20 cellular contexts compared by ENCODE assay signal in the genomic region with DNA sequence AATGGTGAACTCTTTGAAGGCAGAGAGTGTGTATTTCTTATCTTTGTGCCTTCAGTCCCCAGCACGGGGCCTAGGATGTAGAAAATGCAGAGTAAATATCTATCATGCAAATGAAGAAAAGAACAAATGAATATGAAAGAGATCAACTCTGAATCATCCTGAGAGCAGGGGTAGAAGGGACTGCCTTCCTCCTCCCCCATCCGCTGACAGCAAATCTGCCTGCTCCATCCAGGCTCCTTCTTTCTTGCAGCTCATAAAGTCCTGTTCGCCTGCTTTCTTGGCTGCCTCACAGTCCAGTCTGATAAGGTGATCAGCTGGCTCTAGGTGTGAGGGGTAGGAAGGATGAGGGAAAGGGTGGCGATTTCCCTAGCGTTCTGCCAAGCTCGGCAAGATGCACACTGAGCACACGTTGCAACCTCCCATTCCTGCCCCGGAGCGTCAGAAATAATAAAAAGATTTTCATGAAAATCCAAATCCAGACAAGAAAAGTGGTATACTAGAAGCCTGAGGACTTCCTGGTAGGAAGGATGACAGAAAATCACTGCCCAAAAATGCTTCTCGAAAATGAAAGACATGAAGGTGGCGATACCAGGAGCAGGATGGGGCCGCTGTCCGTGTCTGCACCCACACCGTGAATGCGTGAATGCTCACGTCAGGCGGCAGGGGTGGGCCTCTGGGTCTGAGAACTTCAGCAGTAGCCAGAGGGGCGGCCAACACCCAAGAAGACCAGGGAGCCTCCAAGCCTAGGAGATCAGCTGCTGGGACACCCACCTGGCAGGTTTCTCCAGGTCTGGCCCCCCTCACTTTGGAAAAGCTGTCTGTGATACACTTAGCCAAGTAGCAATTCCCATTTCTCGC.
DNase-seq lines count a peak whose midpoint lies in the region; ATAC-seq and TF ChIP-seq lines count a peak whose summit lies in the region.
"Had no signal": no experiment of that assay in that cellular context is flagged by ENCODE, and none has a peak within 500 bp of the region (broad histone marks: within the 10 kb centered on the region; RNA-seq: fewer than 3 reads in every experiment).

No MANE protein-coding gene starts in this region.

- POLR2A ChIA-PET in Caco-2 (lab: Charles Lee): no interaction called here
- POLR2A ChIA-PET in CD8-positive, alpha-beta T cell (lab: Charles Lee): no interaction called here

- H4K20me1 ChIP-seq in H9 (ENCODE audit: control insufficient read depth, insufficient read depth, insufficient read length): no peaks in the 10 kb centered on the region

- H4K91ac ChIP-seq in H9 (ENCODE audit: insufficient read length, low read depth, low read length): no peak overlapping the region

- H3K23ac ChIP-seq in H9 (ENCODE audit: insufficient read length, low read depth, low read length): no peak overlapping the region

- BruUV-seq in Caco-2 (replicated peaks; lab: Mats Ljungman, UMichigan): no TSS peak

- H3K27me3 Mint-ChIP-seq in Caco-2 (ENCODE audit: insufficient read depth, unreplicated experiment) (no peaks in the 10 kb centered on the region), H9 (ENCODE audit: low read depth) (no peaks in the 10 kb centered on the region; the same call in 1 of the 2 replicates), osteocyte (ENCODE audit: unreplicated experiment) (no peaks in the 10 kb centered on the region)
- no peaks in the 10 kb centered on the region for H3K27me3 Mint-ChIP-seq in CD8-positive, alpha-beta T cell (ENCODE audit: low read depth)

- no peak overlapping the region for H2BK120ac ChIP-seq in H9 (ENCODE audit: low read depth, low read length, poor library complexity, severe bottlenecking)

- no peaks in the 10 kb centered on the region for H3K9me3 ChIP-seq in Caco-2
- no peaks in the 10 kb centered on the region for H3K9me3 ChIP-seq in H9 (ENCODE audit: control insufficient read depth, low read depth, low read length)
- no peaks in the 10 kb centered on the region for H3K9me3 ChIP-seq in CD8-positive, alpha-beta T cell (ENCODE audit: low read length)
- H3K9me3 ChIP-seq: BE2C, SJCRH30 had no signal

- H3K18ac ChIP-seq in H9 (ENCODE audit: insufficient read length, low read depth, low read length): no peak overlapping the region

- intact Hi-C loops in Caco-2 (cut with micrococcal nuclease; ENCODE audit: unreplicated experiment): no loop called here
- intact Hi-C loops in CD8-positive, alpha-beta T cell (cut with DNase I, micrococcal nuclease): no loop called here

- H3K36me3 Mint-ChIP-seq in Caco-2 (ENCODE audit: insufficient read depth, unreplicated experiment) (peaks cover 26% of the 10 kb centered on the region), H9 (ENCODE audit: insufficient read depth in 1 of 3, low read depth in 3 of 3) (peaks cover 36 to 48% (median 47%) of the 10 kb centered on the region in 3 experiments), osteocyte (ENCODE audit: unreplicated experiment) (peaks cover 42% of the 10 kb centered on the region)
- H3K36me3 Mint-ChIP-seq in CD8-positive, alpha-beta T cell: peaks cover 67% of the 10 kb centered on the region

- no peak overlapping the region for H4K5ac ChIP-seq in H9 (ENCODE audit: insufficient read length, low read depth, low read length)

- CTCF ChIA-PET in Caco-2 (lab: Charles Lee): no interaction called here
- CTCF ChIA-PET in CD8-positive, alpha-beta T cell (lab: Charles Lee): no interaction called here

- H2BK12ac ChIP-seq in H9 (ENCODE audit: insufficient read length, low read depth, low read length): no peak overlapping the region

- H3K23me2 ChIP-seq in H9 (ENCODE audit: insufficient read length, low read depth, low read length, poor library complexity, severe bottlenecking): no peaks in the 10 kb centered on the region

- no peak overlapping the region for H3K9ac ChIP-seq in H9 (ENCODE audit: extremely low read depth, insufficient read length, low read length)
- H3K9ac ChIP-seq: KMS-11 had no signal

- H3K56ac ChIP-seq in H9 (ENCODE audit: insufficient read length, low read depth, low read length): no peak overlapping the region

- no peak overlapping the region for H4K8ac ChIP-seq in H9 (replicated peaks; ENCODE audit: insufficient read length, low read depth, low read length)

- no peak overlapping the region for H3T11ph ChIP-seq in H9 (ENCODE audit: low read length)

- H3K4me3 Mint-ChIP-seq in Caco-2 (ENCODE audit: unreplicated experiment): peak overlapping the region; percentile 34
- no peak overlapping the region for H3K4me3 Mint-ChIP-seq in H9
- H3K4me3 Mint-ChIP-seq in osteocyte (ENCODE audit: unreplicated experiment): no peak overlapping the region
- no peak overlapping the region for H3K4me3 Mint-ChIP-seq in CD8-positive, alpha-beta T cell

- no peak overlapping the region for H2AFZ ChIP-seq in H9 (ENCODE audit: low read length)

- no peak overlapping the region for H2BK5ac ChIP-seq in H9 (ENCODE audit: insufficient read length, low read length)

- H3K27me3 ChIP-seq in Caco-2 (replicated peaks; ENCODE audit: control insufficient read depth, insufficient read depth, low read length) (no peaks in the 10 kb centered on the region), H9 (ENCODE audit: insufficient read depth, low read length) (no peaks in the 10 kb centered on the region)
- no peaks in the 10 kb centered on the region for H3K27me3 ChIP-seq in CD8-positive, alpha-beta T cell (ENCODE audit: insufficient read depth, low read length)
- H3K27me3 ChIP-seq: BE2C, SJCRH30 had no signal

- H3K4me1 Mint-ChIP-seq in Caco-2 (ENCODE audit: low read depth, unreplicated experiment): no peaks in the 10 kb centered on the region
- H3K4me1 Mint-ChIP-seq in H9: peaks cover 10 to 12% of the 10 kb centered on the region in 2 experiments
- H3K4me1 Mint-ChIP-seq in osteocyte (ENCODE audit: unreplicated experiment): no peaks in the 10 kb centered on the region
- no peaks in the 10 kb centered on the region for H3K4me1 Mint-ChIP-seq in CD8-positive, alpha-beta T cell (ENCODE audit: low read depth)

- no peak overlapping the region for H2BK15ac ChIP-seq in H9 (ENCODE audit: low read depth, low read length)

- H3K79me1 ChIP-seq in H9 (ENCODE audit: insufficient read depth, low read depth, low read length, poor library complexity, severe bottlenecking): no peaks in the 10 kb centered on the region

- no peak for ATAC-seq in CD8-positive, alpha-beta T cell
- ATAC-seq: GM12878, Panc1 had no signal

- H3K4me1 ChIP-seq in Caco-2 (no peaks in the 10 kb centered on the region), H9 (ENCODE audit: insufficient read depth, low read length) (peaks cover 4% of the 10 kb centered on the region; the same call in 1 of the 2 replicates)
- no peaks in the 10 kb centered on the region for H3K4me1 ChIP-seq in CD8-positive, alpha-beta T cell (ENCODE audit: insufficient read depth, low read length)
- H3K4me1 ChIP-seq: BE2C, SJCRH30 had no signal

- WGBS in H9 (ENCODE audit: extremely low coverage, insufficient read length, low lambda C conversion rate): no CpG with 5 or more reads among the region's 19 CpGs

- no peak overlapping the region for H3K4ac ChIP-seq in H9 (ENCODE audit: low read depth, low read length)

- TF ChIP-seq CTCF in Caco-2 (IDR thresholded peaks at IDR 0.05; ENCODE audit: insufficient read depth in 1 of 2, low read depth in 1 of 2, low read length in 1 of 2, severe bottlenecking in 1 of 2, unreplicated experiment in 1 of 2) (no peak), H9 (conservative IDR thresholded peaks at IDR 0.05) (no peak), osteocyte (IDR thresholded peaks at IDR 0.05) (no peak)
- TF ChIP-seq CTCF in CD8-positive, alpha-beta T cell (IDR thresholded peaks at IDR 0.05): no peak

- no peak overlapping the region for H3K4me2 ChIP-seq in H9 (ENCODE audit: insufficient read depth, insufficient read length, low read length)
- H3K4me2 ChIP-seq: KMS-11 had no signal

- no peak overlapping the region for H3K27ac Mint-ChIP-seq in Caco-2 (ENCODE audit: unreplicated experiment)
- H3K27ac Mint-ChIP-seq in H9: peak overlapping the region in 2 of 3 experiments; percentile 75; a peak in 3 of 7 replicates
- H3K27ac Mint-ChIP-seq in osteocyte (ENCODE audit: unreplicated experiment): no peak overlapping the region
- no peak overlapping the region for H3K27ac Mint-ChIP-seq in CD8-positive, alpha-beta T cell

- no peak overlapping the region for H2BK20ac ChIP-seq in H9 (ENCODE audit: low read depth, low read length, poor library complexity, severe bottlenecking)

- no peak overlapping the region for H2AK5ac ChIP-seq in H9 (ENCODE audit: insufficient read length, low read length)

- no peaks in the 10 kb centered on the region for H3K79me2 ChIP-seq in H9 (ENCODE audit: insufficient read depth, low read length)

- no peak overlapping the region for H3K14ac ChIP-seq in H9 (ENCODE audit: insufficient read depth, low read length)

- no peaks in the 10 kb centered on the region for H3K36me3 ChIP-seq in Caco-2 (ENCODE audit: control insufficient read depth, insufficient read depth, low read length)
- peaks cover 8% of the 10 kb centered on the region for H3K36me3 ChIP-seq in CD8-positive, alpha-beta T cell (ENCODE audit: insufficient read depth, low read length)
- H3K36me3 ChIP-seq: BE2C, SJCRH30 had no signal

- DNase-seq in Caco-2 (no peak), H9 (no peak), ecto neural progenitor cell (ENCODE audit: low spot score) (peak; percentile 36), osteocyte (ENCODE audit: extremely low spot score, unreplicated experiment) (peak; percentile 78), NCI-H345 treated with DMSO at 0.1 percent for 48 hours (lab: John Stamatoyannopoulos, UW; ENCODE audit: unreplicated experiment) (no peak), NCI-H524 treated with DMSO at 0.1 percent for 48 hours (lab: John Stamatoyannopoulos, UW) (no peak)
- DNase-seq in CD8-positive, alpha-beta T cell: no peak
- DNase-seq: BE2C; DND-41; HCEC 1CT; NCI-H1092 treated with DMSO at 0.1 percent for 48 hours; NCI-H1436 treated with DMSO at 0.1 percent for 48 hours; NCI-H1930; NCI-H510A; NCI-H748 treated with DMSO at 0.1 percent for 48 hours; NK-92 treated with Interleukin-12 subunit alpha and Interleukin-12 subunit beta, amount 100 ng/mL, for 24 hours; SJCRH30 had no signal

- no peak overlapping the region for H3K4me3 ChIP-seq in Caco-2 (ENCODE audit: low read depth, low read length)
- H3K4me3 ChIP-seq in CD8-positive, alpha-beta T cell (ENCODE audit: low read depth, low read length): no peak overlapping the region
- H3K4me3 ChIP-seq: GM12878, SJCRH30 had no signal

- peaks cover 11% of the 10 kb centered on the region for H3K9me3 Mint-ChIP-seq in Caco-2 (ENCODE audit: unreplicated experiment)
- peaks cover 21 to 24% of the 10 kb centered on the region in 2 experiments for H3K9me3 Mint-ChIP-seq in H9
- H3K9me3 Mint-ChIP-seq in osteocyte (ENCODE audit: unreplicated experiment): peaks cover 4% of the 10 kb centered on the region
- H3K9me3 Mint-ChIP-seq in CD8-positive, alpha-beta T cell: no peaks in the 10 kb centered on the region

- H3K27ac ChIP-seq in H9 (ENCODE audit: insufficient read length, low read depth, low read length): no peak overlapping the region
- H3K27ac ChIP-seq in CD8-positive, alpha-beta T cell (ENCODE audit: low read depth, low read length): no peak overlapping the region
- H3K27ac ChIP-seq: KMS-11, SJCRH30 had no signal

Comparison
In these comparisons a context has a peak if more than half of its experiments do, and no peak if none do; other contexts are left out.
1. DNase-seq: peak in ecto neural progenitor cell (single experiment) and osteocyte (single experiment); none in Caco-2 (0 of 2), H9 (single experiment), NCI-H345 treated with DMSO at 0.1 percent for 48 hours (single experiment), NCI-H524 treated with DMSO at 0.1 percent for 48 hours (single experiment) and CD8-positive, alpha-beta T cell (0 of 7).
2. H3K27ac Mint-ChIP-seq: peak in H9 (2 of 3); none in Caco-2 (single experiment), osteocyte (single experiment) and CD8-positive, alpha-beta T cell (single experiment).